In the genomic region with DNA sequence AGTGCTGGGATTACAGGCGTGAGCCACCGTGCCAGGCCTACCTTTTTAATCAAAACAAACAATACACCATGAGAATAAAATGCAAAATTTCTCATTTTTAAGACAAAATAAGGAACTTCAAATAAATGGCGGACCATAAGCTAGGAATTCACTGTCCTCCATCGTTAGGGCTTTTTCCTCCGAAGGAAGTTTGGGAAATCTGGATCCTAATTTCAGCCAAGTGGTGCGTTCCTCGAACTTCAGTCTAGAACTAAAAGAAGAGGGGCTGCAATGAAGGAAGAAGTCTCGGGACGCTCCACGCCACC, we compare ENCODE assay signal across 9 cellular contexts. TPM values are rescaled to one million over a fixed set of nuclear protein-coding genes. Genes with fewer than 3 reads are reported as not detected.
DNase-seq lines count a peak whose midpoint lies in the region; ATAC-seq, FAIRE-seq and TF ChIP-seq lines count a peak whose summit lies in the region.
"Had no signal": no experiment of that assay in that cellular context is flagged by ENCODE, and none has a peak within 500 bp of the region (broad histone marks: within the 10 kb centered on the region; RNA-seq: fewer than 3 reads in every experiment).

No MANE protein-coding gene starts in this region.

- peak overlapping the region; percentile 94 for H3K27ac Mint-ChIP-seq in T-helper 1 cell treated with Interleukin-12 subunit alpha and Interleukin-12 subunit beta and Interleukin-4 antibody, amounts not matched to agents 30 μg/mL and 1 μg/mL, for 36 hours
- peak overlapping the region; percentile 82 for H3K27ac Mint-ChIP-seq in activated naive CD8-positive, alpha-beta T cell treated with anti-CD3 and anti-CD28 coated beads for 36 hours

- H3K9me3 ChIP-seq in kidney (ENCODE audit: control insufficient read depth in 1 of 2, low read length in 2 of 2) (no peaks in the 10 kb centered on the region), subcutaneous abdominal adipose tissue (ENCODE audit: control insufficient read depth in 5 of 5, low read length in 5 of 5) (no peaks in the 10 kb centered on the region)

- peak overlapping the region; percentile 88 for H3K4me3 Mint-ChIP-seq in T-helper 1 cell treated with Interleukin-12 subunit alpha and Interleukin-12 subunit beta and Interleukin-4 antibody, amounts not matched to agents 30 μg/mL and 1 μg/mL, for 36 hours
- H3K4me3 Mint-ChIP-seq in activated naive CD8-positive, alpha-beta T cell treated with anti-CD3 and anti-CD28 coated beads for 36 hours: peak overlapping the region; percentile 88

- H3K27me3 ChIP-seq in subcutaneous abdominal adipose tissue (ENCODE audit: control insufficient read depth in 5 of 5, insufficient read depth in 4 of 5, low read length in 5 of 5): no peaks in the 10 kb centered on the region

- intact Hi-C loops in kidney (cut with DNase I): no loop called here

- H3K36me3 ChIP-seq in kidney (ENCODE audit: control insufficient read depth in 1 of 2, insufficient read depth in 2 of 2, low read length in 2 of 2) (no peaks in the 10 kb centered on the region), subcutaneous abdominal adipose tissue (ENCODE audit: control insufficient read depth in 5 of 5, insufficient read depth in 5 of 5, low read length in 5 of 5) (peaks cover 0 to under 1% (median 0%) of the 10 kb centered on the region in 5 donors)

- H3K9ac ChIP-seq in kidney (ENCODE audit: low read length in 2 of 2): no peak overlapping the region
- peak overlapping the region in 1 of 5 donors; percentile 56 for H3K9ac ChIP-seq in subcutaneous abdominal adipose tissue (ENCODE audit: low read length in 5 of 5)

- DNase-seq in T-helper 1 cell: no peak
- no peak for DNase-seq in activated naive CD8-positive, alpha-beta T cell treated with anti-CD3 and anti-CD28 coated beads for 36 hours
- DNase-seq in kidney: no peak
- no peak for DNase-seq in superior temporal gyrus (ENCODE audit: extremely low spot score)

- no peak for FAIRE-seq in kidney (lab: Jason Lieb, UNC)

- no peaks in the 10 kb centered on the region for H3K9me3 Mint-ChIP-seq in T-helper 1 cell treated with Interleukin-12 subunit alpha and Interleukin-12 subunit beta and Interleukin-4 antibody, amounts not matched to agents 30 μg/mL and 1 μg/mL, for 36 hours
- no peaks in the 10 kb centered on the region for H3K9me3 Mint-ChIP-seq in activated naive CD8-positive, alpha-beta T cell treated with anti-CD3 and anti-CD28 coated beads for 36 hours

- H3K4me3 ChIP-seq in kidney (ENCODE audit: low read length in 2 of 2) (peak overlapping the region; percentile 61 to 90), subcutaneous abdominal adipose tissue (ENCODE audit: low read depth in 1 of 5, low read length in 5 of 5) (peak overlapping the region; percentile 51 to 93 (median 91))
- H3K4me3 ChIP-seq: lung had no signal

- no peaks in the 10 kb centered on the region for H3K36me3 Mint-ChIP-seq in T-helper 1 cell treated with Interleukin-12 subunit alpha and Interleukin-12 subunit beta and Interleukin-4 antibody, amounts not matched to agents 30 μg/mL and 1 μg/mL, for 36 hours (ENCODE audit: low read depth)
- H3K36me3 Mint-ChIP-seq in activated naive CD8-positive, alpha-beta T cell treated with anti-CD3 and anti-CD28 coated beads for 36 hours: no peaks in the 10 kb centered on the region

- H3K27me3 Mint-ChIP-seq in T-helper 1 cell treated with Interleukin-12 subunit alpha and Interleukin-12 subunit beta and Interleukin-4 antibody, amounts not matched to agents 30 μg/mL and 1 μg/mL, for 36 hours (ENCODE audit: low read depth): peaks cover 20% of the 10 kb centered on the region
- no peaks in the 10 kb centered on the region for H3K27me3 Mint-ChIP-seq in activated naive CD8-positive, alpha-beta T cell treated with anti-CD3 and anti-CD28 coated beads for 36 hours

- peaks cover 2 to 3% of the 10 kb centered on the region in 2 donors for H3K4me1 ChIP-seq in kidney (ENCODE audit: control insufficient read depth in 1 of 2, insufficient read depth in 1 of 2, low read depth in 1 of 2, low read length in 2 of 2)
- H3K4me1 ChIP-seq in subcutaneous abdominal adipose tissue (ENCODE audit: control insufficient read depth in 5 of 5, insufficient read depth in 5 of 5, low read length in 5 of 5): peaks cover 4 to 37% (median 30%) of the 10 kb centered on the region in 5 donors

- ATAC-seq in HG03280 (IDR thresholded peaks at IDR 0.05; ENCODE audit: unreplicated experiment) (no peak), GM19467 (IDR thresholded peaks at IDR 0.05; ENCODE audit: unreplicated experiment) (no peak)

- H3K27ac ChIP-seq in kidney (ENCODE audit: low read depth in 2 of 2, low read length in 2 of 2) (peak overlapping the region in 1 of 2 donors; percentile 45), subcutaneous abdominal adipose tissue (ENCODE audit: low read depth, low read length) (peak overlapping the region; percentile 97)

- TF ChIP-seq CTCF in kidney (IDR thresholded peaks at IDR 0.05; ENCODE audit: borderline replicate concordance, extremely low read depth, insufficient read depth): no peak

- peaks cover 20% of the 10 kb centered on the region for H3K4me1 Mint-ChIP-seq in T-helper 1 cell treated with Interleukin-12 subunit alpha and Interleukin-12 subunit beta and Interleukin-4 antibody, amounts not matched to agents 30 μg/mL and 1 μg/mL, for 36 hours (ENCODE audit: low read depth)
- peaks cover 22% of the 10 kb centered on the region for H3K4me1 Mint-ChIP-seq in activated naive CD8-positive, alpha-beta T cell treated with anti-CD3 and anti-CD28 coated beads for 36 hours

RNA-seq across cellular contexts. Expression of gene EXD1, which starts 0.3 kb away (rescaled TPM):
- total RNA-seq in activated naive CD8-positive, alpha-beta T cell treated with anti-CD3 and anti-CD28 coated beads for 36 hours: not detected
- not detected for total RNA-seq in kidney
- polyA plus RNA-seq in kidney (ENCODE audit: insufficient read depth, low read depth, low replicate concordance): not detected

RNA-seq across cellular contexts. Expression of gene CHP1, which starts 0.8 kb away (rescaled TPM):
- total RNA-seq in activated naive CD8-positive, alpha-beta T cell treated with anti-CD3 and anti-CD28 coated beads for 36 hours: 10 to 100 TPM; 29.1 to 32.8 TPM
- total RNA-seq in kidney: 171 TPM
- polyA plus RNA-seq in kidney (ENCODE audit: insufficient read depth, low read depth, low replicate concordance): 85.5 TPM
